Comparison of ENCODE assay signal across 1 cellular context in genomic region chrX:48833531-48834138, GRCh38.
A peak's percentile ranks its signal among the peaks of the same experiment; 100 is the strongest.
TF ChIP-seq lines count a peak whose summit lies in the region.

No MANE protein-coding gene starts in this region.

TF ChIP-seq in K562, 482 proteins besides CTCF, POLR2A, EP300 and RAD21:
- TF ChIP-seq MEIS2 (IDR thresholded peaks at IDR 0.05; ENCODE audit: partially characterized antibody) = peak; percentile 26
- TF ChIP-seq ZFP30 (CRISPR knock-in tag; IDR thresholded peaks at IDR 0.05; ENCODE audit: borderline replicate concordance) = no peak
- TF ChIP-seq, protein P1, sequence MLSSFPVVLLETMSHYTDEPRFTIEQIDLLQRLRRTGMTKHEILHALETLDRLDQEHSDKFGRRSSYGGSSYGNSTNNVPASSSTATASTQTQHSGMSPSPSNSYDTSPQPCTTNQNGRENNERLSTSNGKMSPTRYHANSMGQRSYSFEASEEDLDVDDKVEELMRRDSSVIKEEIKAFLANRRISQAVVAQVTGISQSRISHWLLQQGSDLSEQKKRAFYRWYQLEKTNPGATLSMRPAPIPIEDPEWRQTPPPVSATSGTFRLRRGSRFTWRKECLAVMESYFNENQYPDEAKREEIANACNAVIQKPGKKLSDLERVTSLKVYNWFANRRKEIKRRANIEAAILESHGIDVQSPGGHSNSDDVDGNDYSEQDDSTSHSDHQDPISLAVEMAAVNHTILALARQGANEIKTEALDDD (IDR thresholded peaks at IDR 0.05) = 0 out of 2 replicates have a peak, but pooled peaks have one; percentile 32
- no peak for TF ChIP-seq PHB (CRISPR knock-in tag; IDR thresholded peaks at IDR 0.05)
- no peak for TF ChIP-seq HDGF (IDR thresholded peaks at IDR 0.05)
- peak; percentile 31; the same call in 1 of the 2 replicates for TF ChIP-seq ZNF384 (IDR thresholded peaks at IDR 0.05; ENCODE audit: low read depth, low read length)
- no peak for TF ChIP-seq IRF2 (CRISPR knock-in tag; IDR thresholded peaks at IDR 0.05)
- no peak for TF ChIP-seq ZNF124 (CRISPR knock-in tag; IDR thresholded peaks at IDR 0.05)
- TF ChIP-seq ZEB2 (IDR thresholded peaks at IDR 0.05) = no peak
- TF ChIP-seq HINFP (tag; conservative IDR thresholded peaks at IDR 0.05; ENCODE audit: low read depth) = no peak
- TF ChIP-seq EWSR1 (IDR thresholded peaks at IDR 0.05; ENCODE audit: borderline replicate concordance, low read depth, partially characterized antibody) = no peak
- TF ChIP-seq, protein P2, sequence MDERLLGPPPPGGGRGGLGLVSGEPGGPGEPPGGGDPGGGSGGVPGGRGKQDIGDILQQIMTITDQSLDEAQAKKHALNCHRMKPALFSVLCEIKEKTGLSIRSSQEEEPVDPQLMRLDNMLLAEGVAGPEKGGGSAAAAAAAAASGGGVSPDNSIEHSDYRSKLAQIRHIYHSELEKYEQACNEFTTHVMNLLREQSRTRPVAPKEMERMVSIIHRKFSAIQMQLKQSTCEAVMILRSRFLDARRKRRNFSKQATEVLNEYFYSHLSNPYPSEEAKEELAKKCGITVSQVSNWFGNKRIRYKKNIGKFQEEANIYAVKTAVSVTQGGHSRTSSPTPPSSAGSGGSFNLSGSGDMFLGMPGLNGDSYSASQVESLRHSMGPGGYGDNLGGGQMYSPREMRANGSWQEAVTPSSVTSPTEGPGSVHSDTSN (CRISPR knock-in tag; IDR thresholded peaks at IDR 0.05; ENCODE audit: low read depth) = no peak
- TF ChIP-seq, protein P2 (tag; conservative IDR thresholded peaks at IDR 0.05; ENCODE audit: low read depth) = peak; percentile 56; the same call in 1 of the 2 replicates
TF ChIP-seq in K562: peak in this region for 4.
